In the genomic region with DNA sequence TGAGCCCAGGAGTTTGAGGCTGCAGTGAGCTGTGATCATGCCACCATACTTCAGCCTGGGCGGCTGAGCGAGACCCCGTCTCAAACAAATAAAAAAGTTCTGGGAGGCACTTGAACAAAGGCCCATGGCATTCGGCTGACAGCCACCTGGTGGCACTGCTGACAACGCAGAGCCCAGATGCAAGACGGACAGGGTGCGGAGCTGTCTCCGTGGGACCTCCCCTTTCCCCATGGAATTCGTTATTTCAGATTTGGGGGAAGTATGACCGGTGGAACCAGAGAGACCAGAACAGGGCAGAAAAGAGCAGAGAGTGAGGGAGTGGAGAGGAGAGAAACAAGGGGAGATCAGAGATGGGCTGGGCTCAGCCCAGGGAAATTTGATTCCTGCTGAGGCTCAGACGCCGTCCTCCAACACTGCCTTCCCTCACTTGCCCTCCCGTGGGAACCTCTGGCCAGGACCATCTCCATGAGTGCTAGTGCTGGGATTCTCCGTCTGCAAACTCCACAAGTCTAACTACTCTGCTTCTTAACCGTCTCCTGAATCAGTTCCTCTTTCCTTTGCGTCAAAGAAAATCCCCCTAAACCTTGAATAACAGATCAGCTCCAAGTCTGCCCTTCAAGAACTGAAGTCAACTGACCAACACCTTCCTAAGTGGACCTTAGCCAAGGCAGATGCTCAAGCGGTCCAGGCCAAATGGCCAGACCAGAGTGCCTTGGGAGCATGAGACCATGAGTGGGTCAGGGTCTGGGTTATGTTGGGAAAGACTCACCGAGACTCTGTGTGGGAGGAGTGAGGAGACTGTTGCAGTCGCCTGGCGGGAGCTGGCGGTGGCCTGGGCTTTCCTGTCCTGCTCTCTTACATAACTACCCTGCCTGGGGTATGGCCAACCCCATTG, we compare ENCODE assay signal across 1 cellular context.
TF ChIP-seq lines count a peak whose summit lies in the region.

No MANE protein-coding gene starts in this region.

TF ChIP-seq in GM12878, 131 proteins besides CTCF, POLR2A, EP300 and RAD21:
- no peak for TF ChIP-seq BHLHE40 (IDR thresholded peaks at IDR 0.05; ENCODE audit: borderline replicate concordance in 1 of 2, low read depth in 2 of 2, low read length in 1 of 2)
- TF ChIP-seq TBL1XR1 (IDR thresholded peaks at IDR 0.05; ENCODE audit: low read depth, low read length): no peak
- TF ChIP-seq, protein P1, sequence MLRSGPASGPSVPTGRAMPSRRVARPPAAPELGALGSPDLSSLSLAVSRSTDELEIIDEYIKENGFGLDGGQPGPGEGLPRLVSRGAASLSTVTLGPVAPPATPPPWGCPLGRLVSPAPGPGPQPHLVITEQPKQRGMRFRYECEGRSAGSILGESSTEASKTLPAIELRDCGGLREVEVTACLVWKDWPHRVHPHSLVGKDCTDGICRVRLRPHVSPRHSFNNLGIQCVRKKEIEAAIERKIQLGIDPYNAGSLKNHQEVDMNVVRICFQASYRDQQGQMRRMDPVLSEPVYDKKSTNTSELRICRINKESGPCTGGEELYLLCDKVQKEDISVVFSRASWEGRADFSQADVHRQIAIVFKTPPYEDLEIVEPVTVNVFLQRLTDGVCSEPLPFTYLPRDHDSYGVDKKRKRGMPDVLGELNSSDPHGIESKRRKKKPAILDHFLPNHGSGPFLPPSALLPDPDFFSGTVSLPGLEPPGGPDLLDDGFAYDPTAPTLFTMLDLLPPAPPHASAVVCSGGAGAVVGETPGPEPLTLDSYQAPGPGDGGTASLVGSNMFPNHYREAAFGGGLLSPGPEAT (IDR thresholded peaks at IDR 0.05; ENCODE audit: low read depth): peak; percentile 51; the same call in 1 of the 2 replicates
- 0 out of 2 replicates have a peak, but pooled peaks have one; percentile 51 for TF ChIP-seq BCL11A (IDR thresholded peaks at IDR 0.05; ENCODE audit: low read depth, low read length)
- 0 out of 2 replicates have a peak, but pooled peaks have one; percentile 13 for TF ChIP-seq HDGF (IDR thresholded peaks at IDR 0.05)
- peak; percentile 76 for TF ChIP-seq EED (IDR thresholded peaks at IDR 0.05; ENCODE audit: low read depth)
- TF ChIP-seq IKZF1 (conservative IDR thresholded peaks at IDR 0.05): peak; percentile 91
- TF ChIP-seq, protein P2, sequence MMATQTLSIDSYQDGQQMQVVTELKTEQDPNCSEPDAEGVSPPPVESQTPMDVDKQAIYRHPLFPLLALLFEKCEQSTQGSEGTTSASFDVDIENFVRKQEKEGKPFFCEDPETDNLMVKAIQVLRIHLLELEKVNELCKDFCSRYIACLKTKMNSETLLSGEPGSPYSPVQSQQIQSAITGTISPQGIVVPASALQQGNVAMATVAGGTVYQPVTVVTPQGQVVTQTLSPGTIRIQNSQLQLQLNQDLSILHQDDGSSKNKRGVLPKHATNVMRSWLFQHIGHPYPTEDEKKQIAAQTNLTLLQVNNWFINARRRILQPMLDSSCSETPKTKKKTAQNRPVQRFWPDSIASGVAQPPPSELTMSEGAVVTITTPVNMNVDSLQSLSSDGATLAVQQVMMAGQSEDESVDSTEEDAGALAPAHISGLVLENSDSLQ (IDR thresholded peaks at IDR 0.05): 0 out of 2 replicates have a peak, but pooled peaks have one; percentile 24
- TF ChIP-seq GABPA (IDR thresholded peaks at IDR 0.05; ENCODE audit: low read depth): no peak
- peak; percentile 75 to 80 for TF ChIP-seq IKZF2 (IDR thresholded peaks at IDR 0.05)
- peak; percentile 82 for TF ChIP-seq DPF2 (IDR thresholded peaks at IDR 0.05)
- TF ChIP-seq RELA (IDR thresholded peaks at IDR 0.05; ENCODE audit: borderline replicate concordance, partially characterized antibody): no peak
- 0 out of 2 replicates have a peak, but pooled peaks have one; percentile 34 for TF ChIP-seq CREM (IDR thresholded peaks at IDR 0.05; ENCODE audit: low read depth)
- peak; percentile 97 for TF ChIP-seq SPI1 (IDR thresholded peaks at IDR 0.05; ENCODE audit: borderline replicate concordance, insufficient read depth, low read depth, low read length)
- peak; percentile 66; the same call in 1 of the 2 replicates for TF ChIP-seq GATAD2B (conservative IDR thresholded peaks at IDR 0.05; ENCODE audit: low read depth)
- no peak for TF ChIP-seq PML (IDR thresholded peaks at IDR 0.05; ENCODE audit: low read length)
- TF ChIP-seq MTA2 (IDR thresholded peaks at IDR 0.05; ENCODE audit: low read depth): peak; percentile 42; the same call in 1 of the 2 replicates
- no peak for TF ChIP-seq SMAD5 (IDR thresholded peaks at IDR 0.05; ENCODE audit: low read depth)
- peak; percentile 22; the same call in 1 of the 2 replicates for TF ChIP-seq NR2F1 (conservative IDR thresholded peaks at IDR 0.05)
- TF ChIP-seq, protein P3, sequence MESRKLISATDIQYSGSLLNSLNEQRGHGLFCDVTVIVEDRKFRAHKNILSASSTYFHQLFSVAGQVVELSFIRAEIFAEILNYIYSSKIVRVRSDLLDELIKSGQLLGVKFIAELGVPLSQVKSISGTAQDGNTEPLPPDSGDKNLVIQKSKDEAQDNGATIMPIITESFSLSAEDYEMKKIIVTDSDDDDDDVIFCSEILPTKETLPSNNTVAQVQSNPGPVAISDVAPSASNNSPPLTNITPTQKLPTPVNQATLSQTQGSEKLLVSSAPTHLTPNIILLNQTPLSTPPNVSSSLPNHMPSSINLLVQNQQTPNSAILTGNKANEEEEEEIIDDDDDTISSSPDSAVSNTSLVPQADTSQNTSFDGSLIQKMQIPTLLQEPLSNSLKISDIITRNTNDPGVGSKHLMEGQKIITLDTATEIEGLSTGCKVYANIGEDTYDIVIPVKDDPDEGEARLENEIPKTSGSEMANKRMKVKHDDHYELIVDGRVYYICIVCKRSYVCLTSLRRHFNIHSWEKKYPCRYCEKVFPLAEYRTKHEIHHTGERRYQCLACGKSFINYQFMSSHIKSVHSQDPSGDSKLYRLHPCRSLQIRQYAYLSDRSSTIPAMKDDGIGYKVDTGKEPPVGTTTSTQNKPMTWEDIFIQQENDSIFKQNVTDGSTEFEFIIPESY (IDR thresholded peaks at IDR 0.05): peak; percentile 91
- TF ChIP-seq, protein P4, sequence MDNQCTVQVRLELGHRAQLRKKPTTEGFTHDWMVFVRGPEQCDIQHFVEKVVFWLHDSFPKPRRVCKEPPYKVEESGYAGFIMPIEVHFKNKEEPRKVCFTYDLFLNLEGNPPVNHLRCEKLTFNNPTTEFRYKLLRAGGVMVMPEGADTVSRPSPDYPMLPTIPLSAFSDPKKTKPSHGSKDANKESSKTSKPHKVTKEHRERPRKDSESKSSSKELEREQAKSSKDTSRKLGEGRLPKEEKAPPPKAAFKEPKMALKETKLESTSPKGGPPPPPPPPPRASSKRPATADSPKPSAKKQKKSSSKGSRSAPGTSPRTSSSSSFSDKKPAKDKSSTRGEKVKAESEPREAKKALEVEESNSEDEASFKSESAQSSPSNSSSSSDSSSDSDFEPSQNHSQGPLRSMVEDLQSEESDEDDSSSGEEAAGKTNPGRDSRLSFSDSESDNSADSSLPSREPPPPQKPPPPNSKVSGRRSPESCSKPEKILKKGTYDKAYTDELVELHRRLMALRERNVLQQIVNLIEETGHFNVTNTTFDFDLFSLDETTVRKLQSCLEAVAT (IDR thresholded peaks at IDR 0.05): peak; percentile 38; the same call in 1 of the 2 replicates
- TF ChIP-seq, protein P5, sequence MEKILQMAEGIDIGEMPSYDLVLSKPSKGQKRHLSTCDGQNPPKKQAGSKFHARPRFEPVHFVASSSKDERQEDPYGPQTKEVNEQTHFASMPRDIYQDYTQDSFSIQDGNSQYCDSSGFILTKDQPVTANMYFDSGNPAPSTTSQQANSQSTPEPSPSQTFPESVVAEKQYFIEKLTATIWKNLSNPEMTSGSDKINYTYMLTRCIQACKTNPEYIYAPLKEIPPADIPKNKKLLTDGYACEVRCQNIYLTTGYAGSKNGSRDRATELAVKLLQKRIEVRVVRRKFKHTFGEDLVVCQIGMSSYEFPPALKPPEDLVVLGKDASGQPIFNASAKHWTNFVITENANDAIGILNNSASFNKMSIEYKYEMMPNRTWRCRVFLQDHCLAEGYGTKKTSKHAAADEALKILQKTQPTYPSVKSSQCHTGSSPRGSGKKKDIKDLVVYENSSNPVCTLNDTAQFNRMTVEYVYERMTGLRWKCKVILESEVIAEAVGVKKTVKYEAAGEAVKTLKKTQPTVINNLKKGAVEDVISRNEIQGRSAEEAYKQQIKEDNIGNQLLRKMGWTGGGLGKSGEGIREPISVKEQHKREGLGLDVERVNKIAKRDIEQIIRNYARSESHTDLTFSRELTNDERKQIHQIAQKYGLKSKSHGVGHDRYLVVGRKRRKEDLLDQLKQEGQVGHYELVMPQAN (conservative IDR thresholded peaks at IDR 0.05): no peak
- TF ChIP-seq, protein P6, sequence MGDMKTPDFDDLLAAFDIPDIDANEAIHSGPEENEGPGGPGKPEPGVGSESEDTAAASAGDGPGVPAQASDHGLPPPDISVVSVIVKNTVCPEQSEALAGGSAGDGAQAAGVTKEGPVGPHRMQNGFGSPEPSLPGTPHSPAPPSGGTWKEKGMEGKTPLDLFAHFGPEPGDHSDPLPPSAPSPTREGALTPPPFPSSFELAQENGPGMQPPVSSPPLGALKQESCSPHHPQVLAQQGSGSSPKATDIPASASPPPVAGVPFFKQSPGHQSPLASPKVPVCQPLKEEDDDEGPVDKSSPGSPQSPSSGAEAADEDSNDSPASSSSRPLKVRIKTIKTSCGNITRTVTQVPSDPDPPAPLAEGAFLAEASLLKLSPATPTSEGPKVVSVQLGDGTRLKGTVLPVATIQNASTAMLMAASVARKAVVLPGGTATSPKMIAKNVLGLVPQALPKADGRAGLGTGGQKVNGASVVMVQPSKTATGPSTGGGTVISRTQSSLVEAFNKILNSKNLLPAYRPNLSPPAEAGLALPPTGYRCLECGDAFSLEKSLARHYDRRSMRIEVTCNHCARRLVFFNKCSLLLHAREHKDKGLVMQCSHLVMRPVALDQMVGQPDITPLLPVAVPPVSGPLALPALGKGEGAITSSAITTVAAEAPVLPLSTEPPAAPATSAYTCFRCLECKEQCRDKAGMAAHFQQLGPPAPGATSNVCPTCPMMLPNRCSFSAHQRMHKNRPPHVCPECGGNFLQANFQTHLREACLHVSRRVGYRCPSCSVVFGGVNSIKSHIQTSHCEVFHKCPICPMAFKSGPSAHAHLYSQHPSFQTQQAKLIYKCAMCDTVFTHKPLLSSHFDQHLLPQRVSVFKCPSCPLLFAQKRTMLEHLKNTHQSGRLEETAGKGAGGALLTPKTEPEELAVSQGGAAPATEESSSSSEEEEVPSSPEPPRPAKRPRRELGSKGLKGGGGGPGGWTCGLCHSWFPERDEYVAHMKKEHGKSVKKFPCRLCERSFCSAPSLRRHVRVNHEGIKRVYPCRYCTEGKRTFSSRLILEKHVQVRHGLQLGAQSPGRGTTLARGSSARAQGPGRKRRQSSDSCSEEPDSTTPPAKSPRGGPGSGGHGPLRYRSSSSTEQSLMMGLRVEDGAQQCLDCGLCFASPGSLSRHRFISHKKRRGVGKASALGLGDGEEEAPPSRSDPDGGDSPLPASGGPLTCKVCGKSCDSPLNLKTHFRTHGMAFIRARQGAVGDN (IDR thresholded peaks at IDR 0.05): peak; percentile 53; the same call in 1 of the 2 replicates
